ENCODE assay signal across 29 cellular contexts in the genomic region with DNA sequence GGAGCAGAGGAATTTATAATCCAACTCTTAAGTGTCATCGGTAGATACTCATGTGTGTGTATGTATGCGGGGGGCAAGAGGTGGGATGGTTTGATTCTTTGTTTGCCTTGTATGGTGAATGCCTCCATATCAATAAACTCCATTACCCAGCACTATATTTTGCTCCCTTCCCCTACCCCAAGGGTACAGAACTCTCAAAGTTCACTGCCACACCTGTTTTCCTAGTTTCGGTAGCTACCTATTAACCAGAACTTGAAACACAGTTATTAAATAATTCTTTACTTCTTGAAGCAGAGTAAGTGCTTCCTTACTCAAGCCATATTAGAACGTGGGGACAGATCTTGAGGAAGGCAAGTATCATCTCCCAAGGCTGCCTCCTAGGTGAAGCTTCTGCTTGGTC.
"Had no signal": no experiment of that assay in that cellular context is flagged by ENCODE, and none has a peak within 500 bp of the region (broad histone marks: within the 10 kb centered on the region; RNA-seq: fewer than 3 reads in every experiment).

No MANE protein-coding gene starts in this region.

- H3K36me3 ChIP-seq: brain microvascular endothelial cell, Peyer's patch, SJSA1 had no signal

- H3K4me1 ChIP-seq: SJSA1 had no signal

- H3K4me2 ChIP-seq: KMS-11, SK-N-SH had no signal

- DNase-seq: activated CD4-positive, alpha-beta T cell treated with anti-CD3 and anti-CD28 coated beads, Interleukin-2, amount 10 ng/mL, durations not matched to agents 7 days and 5 days; activated CD4-positive, alpha-beta T cell treated with anti-CD3 and anti-CD28 coated beads, Interleukin-2, amount 50 U/mL, for 48 hours; activated CD8-positive, alpha-beta T cell treated with anti-CD3 and anti-CD28 coated beads, Interleukin-2, amount 10 ng/mL, durations not matched to agents 7 days and 5 days; activated gamma-delta T cell treated with Interleukin-2 at 50 U/mL for 16 hours; activated naive CD4-positive, alpha-beta T cell treated with anti-CD3 and anti-CD28 coated beads for 36 hours; activated T-cell treated with anti-CD3 and anti-CD28 coated beads, Interleukin-2, amount 50 U/mL, for 24 hours; amniotic stem cell; aorta; brain microvascular endothelial cell; MM.1S; MV-4-11; NCI-H1092; NCI-H1436 treated with DMSO at 0.1 percent for 48 hours; NCI-H187; NCI-H2029 treated with DMSO at 0.1 percent for 48 hours; NCI-H2107; NCI-H2171; NCI-H510A; NCI-H526; NCI-H748 treated with DMSO at 0.1 percent for 48 hours; NK-92 treated with Interleukin-12 subunit alpha and Interleukin-12 subunit beta, amount 100 ng/mL, for 24 hours; PC-3; Peyer's patch; RPMI8226; SHP77 treated with DMSO at 0.1 percent for 48 hours; SK-N-SH had no signal

- H3K9me2 ChIP-seq: SK-N-SH had no signal

- H3K4me3 ChIP-seq: Peyer's patch, SJSA1 had no signal

- H3K27ac ChIP-seq: brain microvascular endothelial cell, KMS-11, SJSA1 had no signal

- ATAC-seq: activated CD8-positive, alpha-beta T cell treated with anti-CD3 and anti-CD28 coated beads, Interleukin-2, amount 10 ng/mL, durations not matched to agents 7 days and 5 days; activated naive CD4-positive, alpha-beta T cell treated with anti-CD3 and anti-CD28 coated beads, Interleukin-2, amount 50 U/mL, for 72 hours; PC-3 had no signal

- H3K27me3 ChIP-seq: brain microvascular endothelial cell, Peyer's patch, SJSA1 had no signal

- H3K9me3 ChIP-seq: Peyer's patch, SJSA1, SK-N-SH had no signal
